15 cellular contexts compared by ENCODE assay signal in the genomic region with DNA sequence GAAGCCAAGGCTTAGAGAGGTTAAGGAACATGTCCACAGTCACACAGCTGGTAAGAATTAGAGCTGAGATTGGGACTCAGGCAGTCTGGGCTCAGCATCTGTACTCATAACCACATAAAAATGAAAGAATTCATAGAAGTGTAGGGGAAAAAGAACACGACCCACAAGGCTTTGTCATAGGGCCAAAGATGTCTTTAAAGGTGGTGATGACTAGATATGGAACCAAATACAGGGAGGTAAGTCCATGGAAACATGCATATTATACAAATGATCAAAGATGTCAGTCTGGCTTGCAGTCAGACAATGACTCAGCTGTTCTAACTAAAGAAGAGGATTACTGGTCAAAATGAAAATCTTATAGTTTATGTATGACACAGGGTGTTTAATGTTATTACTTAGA. TPM values are rescaled to one million over a fixed set of nuclear protein-coding genes. Genes with fewer than 3 reads are reported as not detected.
A peak's percentile ranks its signal among the peaks of the same experiment; 100 is the strongest.
DNase-seq lines count a peak whose midpoint lies in the region; ATAC-seq and TF ChIP-seq lines count a peak whose summit lies in the region.
"Had no signal": no experiment of that assay in that cellular context is flagged by ENCODE, and none has a peak within 500 bp of the region (broad histone marks: within the 10 kb centered on the region; RNA-seq: fewer than 3 reads in every experiment).

No MANE protein-coding gene starts in this region.

- H3K27me3 Mint-ChIP-seq in activated naive CD8-positive, alpha-beta T cell treated with anti-CD3 and anti-CD28 coated beads, Interleukin-2, amount 50 U/mL, for 24 hours: peaks cover 30% of the 10 kb centered on the region
- peaks cover 48% of the 10 kb centered on the region for H3K27me3 Mint-ChIP-seq in activated naive CD8-positive, alpha-beta T cell treated with anti-CD3 and anti-CD28 coated beads for 36 hours

- no peak for DNase-seq in activated naive CD8-positive, alpha-beta T cell treated with anti-CD3 and anti-CD28 coated beads, Interleukin-2, amount 50 U/mL, for 24 hours
- no peak for DNase-seq in activated naive CD8-positive, alpha-beta T cell treated with anti-CD3 and anti-CD28 coated beads for 36 hours
- DNase-seq in SJSA1 (ENCODE audit: low read depth in 1 of 2, low spot score in 2 of 2) (peak in 1 of 2 experiments; percentile 34), fibroblast of peridontal ligament (ENCODE audit: extremely low read depth) (peak; percentile 69), testis (no peak), G401 (ENCODE audit: low spot score) (no peak)
- DNase-seq: activated CD4-positive, alpha-beta T cell treated with anti-CD3 and anti-CD28 coated beads for 4 hours; AML-193; naive thymus-derived CD8-positive, alpha-beta T cell; small intestine; upper lobe of right lung had no signal

- no peaks in the 10 kb centered on the region for H3K9me3 Mint-ChIP-seq in activated naive CD8-positive, alpha-beta T cell treated with anti-CD3 and anti-CD28 coated beads, Interleukin-2, amount 50 U/mL, for 24 hours
- no peaks in the 10 kb centered on the region for H3K9me3 Mint-ChIP-seq in activated naive CD8-positive, alpha-beta T cell treated with anti-CD3 and anti-CD28 coated beads for 36 hours
- H3K9me3 Mint-ChIP-seq: activated T-helper 2 cell treated with anti-CD3 and anti-CD28 coated beads, Interferon-gamma antibody, Interleukin-2, Interleukin-4, amounts not matched to agents 10 μg/mL and 5 μg/mL and 100 μg/mL, durations not matched to agents 14 hours and 24 hours and 36 hours had no signal

- H3K36me3 Mint-ChIP-seq in activated naive CD8-positive, alpha-beta T cell treated with anti-CD3 and anti-CD28 coated beads, Interleukin-2, amount 50 U/mL, for 24 hours (ENCODE audit: low read depth): no peaks in the 10 kb centered on the region
- H3K36me3 Mint-ChIP-seq in activated naive CD8-positive, alpha-beta T cell treated with anti-CD3 and anti-CD28 coated beads for 36 hours: no peaks in the 10 kb centered on the region
- H3K36me3 Mint-ChIP-seq: naive thymus-derived CD8-positive, alpha-beta T cell had no signal

- H3K36me3 ChIP-seq in SJSA1 (no peaks in the 10 kb centered on the region), testis (ENCODE audit: low read depth, missing control alignments) (no peaks in the 10 kb centered on the region)
- H3K36me3 ChIP-seq: upper lobe of right lung had no signal

- no peak overlapping the region for H3K4me3 Mint-ChIP-seq in activated naive CD8-positive, alpha-beta T cell treated with anti-CD3 and anti-CD28 coated beads, Interleukin-2, amount 50 U/mL, for 24 hours
- H3K4me3 Mint-ChIP-seq in activated naive CD8-positive, alpha-beta T cell treated with anti-CD3 and anti-CD28 coated beads for 36 hours: no peak overlapping the region
- H3K4me3 Mint-ChIP-seq: naive thymus-derived CD8-positive, alpha-beta T cell had no signal

- peak; percentile 85 for ATAC-seq in activated naive CD8-positive, alpha-beta T cell treated with anti-CD3 and anti-CD28 coated beads, Interleukin-2, amount 50 U/mL, for 24 hours
- ATAC-seq in GM19455 (IDR thresholded peaks at IDR 0.05; ENCODE audit: unreplicated experiment) (no peak), GM18511 (IDR thresholded peaks at IDR 0.05; ENCODE audit: unreplicated experiment) (no peak)
- ATAC-seq: left lobe of liver; naive thymus-derived CD8-positive, alpha-beta T cell; upper lobe of right lung had no signal

- intact Hi-C loops in testis (cut with DNase I; ENCODE audit: low total_unique reads): no loop called here

- in situ Hi-C loops in G401 (cut with HindIII; ENCODE audit: low sequenced_read_pairs): no loop called here

- H3K4me3 ChIP-seq in SJSA1 (no peak overlapping the region), testis (no peak overlapping the region)
- H3K4me3 ChIP-seq: upper lobe of right lung had no signal

- H3K9me3 ChIP-seq in SJSA1 (replicated peaks): no peaks in the 10 kb centered on the region
- no peaks in the 10 kb centered on the region for H3K9me3 ChIP-seq in testis
- H3K9me3 ChIP-seq: upper lobe of right lung had no signal

- H3K4me1 ChIP-seq in SJSA1 (replicated peaks): peaks cover 29% of the 10 kb centered on the region
- peaks cover 6% of the 10 kb centered on the region for H3K4me1 ChIP-seq in testis
- H3K4me1 ChIP-seq: upper lobe of right lung had no signal

- H3K27ac Mint-ChIP-seq in activated naive CD8-positive, alpha-beta T cell treated with anti-CD3 and anti-CD28 coated beads, Interleukin-2, amount 50 U/mL, for 24 hours: no peak overlapping the region
- H3K27ac Mint-ChIP-seq in activated naive CD8-positive, alpha-beta T cell treated with anti-CD3 and anti-CD28 coated beads for 36 hours: no peak overlapping the region
- H3K27ac Mint-ChIP-seq: activated T-helper 2 cell treated with anti-CD3 and anti-CD28 coated beads, Interferon-gamma antibody, Interleukin-2, Interleukin-4, amounts not matched to agents 10 μg/mL and 5 μg/mL and 100 μg/mL, durations not matched to agents 14 hours and 24 hours and 36 hours; naive thymus-derived CD8-positive, alpha-beta T cell had no signal

- no peak for TF ChIP-seq CTCF in testis (IDR thresholded peaks at IDR 0.05)

- H3K4me1 Mint-ChIP-seq in activated naive CD8-positive, alpha-beta T cell treated with anti-CD3 and anti-CD28 coated beads, Interleukin-2, amount 50 U/mL, for 24 hours: peaks cover 6% of the 10 kb centered on the region
- H3K4me1 Mint-ChIP-seq in activated naive CD8-positive, alpha-beta T cell treated with anti-CD3 and anti-CD28 coated beads for 36 hours: no peaks in the 10 kb centered on the region
- H3K4me1 Mint-ChIP-seq: naive thymus-derived CD8-positive, alpha-beta T cell had no signal

- H3K27me3 ChIP-seq in SJSA1 (replicated peaks) (no peaks in the 10 kb centered on the region), testis (no peaks in the 10 kb centered on the region)
- H3K27me3 ChIP-seq: upper lobe of right lung had no signal

- H3K27ac ChIP-seq in SJSA1: peak overlapping the region; percentile 4; the same call in 1 of the 2 replicates
- H3K27ac ChIP-seq in testis: peak overlapping the region; percentile 10 to 58
- H3K27ac ChIP-seq: upper lobe of right lung had no signal

- TF ChIP-seq POLR2A in testis (IDR thresholded peaks at IDR 0.05): no peak

- 38 to 39% methylated on average over 1 of the region's 1 CpG for WGBS in testis, 2 donors

RNA-seq across cellular contexts. Expression of gene SSPN, which starts 7.2 kb away (rescaled TPM):
- total RNA-seq in activated naive CD8-positive, alpha-beta T cell treated with anti-CD3 and anti-CD28 coated beads for 36 hours: not detected
- 35.6 and 37.1 TPM in 2 replicates for total RNA-seq in SJSA1 (2014; rRNA removed; shearing (Covaris generic))
- total RNA-seq in testis: 10 to 100 TPM; 25.5 to 41.6 TPM
- 17.8 TPM for polyA plus RNA-seq in testis (ENCODE audit: insufficient read depth, low read depth, low replicate concordance)
- total RNA-seq in G401 (2014; rRNA removed; shearing (Covaris generic)): 1.7 and 2.9 TPM in 2 replicates
- total RNA-seq: activated T-helper 2 cell treated with anti-CD3 and anti-CD28 coated beads, Interferon-gamma antibody, Interleukin-2, Interleukin-4, amounts not matched to agents 10 μg/mL and 5 μg/mL and 100 μg/mL, durations not matched to agents 14 hours and 24 hours and 36 hours had no signal
- polyA plus RNA-seq: naive thymus-derived CD8-positive, alpha-beta T cell had no signal
